Comparison of ENCODE assay signal across 10 cellular contexts in the genomic region with DNA sequence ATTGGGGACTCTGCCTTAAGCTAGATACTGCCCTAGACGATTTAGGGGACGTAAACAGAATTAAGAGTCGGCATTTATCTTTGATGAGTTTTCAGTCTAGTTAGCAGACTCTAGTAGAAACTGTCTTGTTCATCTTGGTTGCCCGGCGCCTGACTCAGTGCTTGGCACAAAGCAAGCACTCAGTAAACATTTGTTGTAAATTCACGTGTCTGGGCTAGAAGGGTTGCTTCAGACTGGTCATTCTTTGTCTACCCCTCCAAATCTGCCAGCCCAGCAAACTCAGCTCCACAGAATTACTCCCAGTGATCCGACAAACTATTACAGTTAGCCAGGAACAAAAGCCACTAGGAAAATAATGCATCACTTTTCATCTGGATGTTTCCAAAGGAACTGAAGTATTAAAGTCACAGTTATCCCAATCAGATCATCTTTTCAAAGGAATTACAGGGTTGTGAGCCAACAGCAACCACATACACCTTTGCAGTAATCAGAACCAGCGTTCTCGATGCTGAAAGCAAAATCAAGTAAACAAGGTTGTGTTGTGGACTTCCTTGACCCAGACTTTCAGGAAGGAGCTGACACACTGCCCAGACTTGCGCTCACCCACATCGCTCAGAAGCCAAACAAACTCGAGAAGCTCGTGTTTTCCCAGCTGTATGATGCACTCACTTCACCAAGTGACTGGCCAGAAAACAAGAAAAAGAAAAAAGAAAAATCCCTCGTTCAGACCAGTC.
DNase-seq lines count a peak whose midpoint lies in the region; ATAC-seq and TF ChIP-seq lines count a peak whose summit lies in the region.
"Had no signal": no experiment of that assay in that cellular context is flagged by ENCODE, and none has a peak within 500 bp of the region (broad histone marks: within the 10 kb centered on the region; RNA-seq: fewer than 3 reads in every experiment).

No MANE protein-coding gene starts in this region.

- no peaks in the 10 kb centered on the region for H3K27me3 Mint-ChIP-seq in osteocyte (ENCODE audit: unreplicated experiment)

- peak; percentile 88 for DNase-seq in AG08395 (ENCODE audit: low spot score)
- peak; percentile 61 to 76 for DNase-seq in foreskin keratinocyte
- DNase-seq in osteocyte (ENCODE audit: extremely low spot score, unreplicated experiment): no peak
- DNase-seq in SIG-M5 treated with dmso at 0.1 percent for 504 hours (lab: John Stamatoyannopoulos, UW; ENCODE audit: unreplicated experiment): no peak
- no peak for DNase-seq in NCI-H748 (lab: John Stamatoyannopoulos, UW; ENCODE audit: unreplicated experiment)
- DNase-seq: NCI-H187 treated with DMSO at 0.1 percent for 48 hours; stimulated activated CD8-positive, alpha-beta memory T cell treated with anti-CD3 and anti-CD28 coated beads, Interleukin-4, amount 100 ng/mL, for 48 hours had no signal

- H3K27me3 ChIP-seq in foreskin keratinocyte: no peaks in the 10 kb centered on the region

- ATAC-seq in foreskin keratinocyte (peak; percentile 47), HG03354 (IDR thresholded peaks at IDR 0.05; ENCODE audit: poor library complexity, severe bottlenecking, unreplicated experiment) (no peak), GM21390 (IDR thresholded peaks at IDR 0.05; ENCODE audit: unreplicated experiment) (no peak)

- no peaks in the 10 kb centered on the region for H3K36me3 Mint-ChIP-seq in osteocyte (ENCODE audit: unreplicated experiment)

- no peak for TF ChIP-seq CTCF in WI38 (IDR thresholded peaks at IDR 0.05; ENCODE audit: low read depth, low read length)
- no peak for TF ChIP-seq CTCF in foreskin keratinocyte (conservative IDR thresholded peaks at IDR 0.05)
- no peak for TF ChIP-seq CTCF in osteocyte (IDR thresholded peaks at IDR 0.05)

- H3K4me1 ChIP-seq in foreskin keratinocyte: peaks cover 3% of the 10 kb centered on the region

- peak overlapping the region; percentile 50 for H3K4me3 Mint-ChIP-seq in osteocyte (ENCODE audit: unreplicated experiment)

- H3K27ac ChIP-seq in foreskin keratinocyte: peak overlapping the region; percentile 51

- H3K27ac Mint-ChIP-seq in osteocyte (ENCODE audit: unreplicated experiment): peak overlapping the region; percentile 91

- no peaks in the 10 kb centered on the region for H3K9me3 Mint-ChIP-seq in osteocyte (ENCODE audit: unreplicated experiment)

- H3K4me3 ChIP-seq in WI38 (ENCODE audit: low read depth, low read length): peak overlapping the region; percentile 1

- peaks cover 21% of the 10 kb centered on the region for H3K4me1 Mint-ChIP-seq in osteocyte (ENCODE audit: unreplicated experiment)

Comparison
In these comparisons a context has a peak if more than half of its experiments do, and no peak if none do; other contexts are left out.
1. DNase-seq: peak in AG08395 (single experiment) and foreskin keratinocyte (2 of 2); none in osteocyte (single experiment), SIG-M5 treated with dmso at 0.1 percent for 504 hours (single experiment) and NCI-H748 (single experiment).